7 cellular contexts compared by ENCODE assay signal in the genomic region with DNA sequence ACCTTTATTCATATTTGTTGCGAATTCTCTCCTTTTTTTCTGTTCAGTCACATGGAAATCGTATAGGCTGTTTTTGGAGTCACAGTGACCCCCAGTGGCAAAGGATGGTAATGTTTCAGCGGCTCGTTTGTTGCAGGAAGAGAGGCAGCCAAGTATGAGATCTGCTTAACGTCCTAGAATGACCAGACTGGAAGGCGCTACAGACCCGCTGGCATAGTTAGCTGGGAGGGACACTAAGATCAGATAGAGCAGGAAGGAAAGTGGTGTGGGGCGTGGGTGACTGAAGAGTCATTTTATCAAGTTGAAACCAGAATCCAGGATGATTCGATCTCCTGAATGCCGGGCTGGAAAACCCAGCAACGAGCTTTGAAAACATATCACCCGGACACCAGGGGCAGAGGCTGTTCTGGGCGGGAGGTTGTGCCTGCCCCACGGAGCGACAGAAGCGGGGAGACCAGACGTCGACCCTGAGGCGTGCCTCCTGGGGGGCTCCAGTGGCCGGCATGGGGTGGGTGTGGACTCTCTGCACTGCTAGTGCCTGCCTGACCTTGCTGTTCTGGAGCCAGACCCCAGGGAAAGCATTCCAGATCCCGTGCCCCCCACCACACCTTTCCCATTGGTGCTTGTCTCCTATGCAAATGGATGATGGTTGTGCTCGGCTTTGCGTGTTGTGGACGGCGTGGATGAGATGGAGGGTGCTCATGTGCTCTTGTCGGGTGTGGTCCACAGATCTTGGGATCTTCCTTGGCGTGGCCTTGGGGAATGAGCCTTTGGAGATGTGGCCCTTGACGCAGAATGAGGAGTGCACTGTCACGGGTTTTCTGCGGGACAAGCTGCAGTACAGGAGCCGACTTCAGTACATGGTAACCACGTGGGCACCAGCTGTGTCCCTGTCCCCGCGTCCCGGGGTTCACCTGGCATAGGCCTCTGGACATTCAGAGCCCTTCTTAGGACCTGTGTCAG. TPM values are rescaled to one million over a fixed set of nuclear protein-coding genes. Genes with fewer than 3 reads are reported as not detected.
DNase-seq lines count a peak whose midpoint lies in the region; ATAC-seq, FAIRE-seq and TF ChIP-seq lines count a peak whose summit lies in the region.

No MANE protein-coding gene starts in this region.

- ATAC-seq in SK-N-SH treated with all-trans-retinoic acid at 6 μM for 48 hours (peak; percentile 87), pancreas (peak; percentile 86 to 98 (median 94)), thoracic aorta (ENCODE audit: insufficient number of reproducible peaks, low FRiP score, low read depth) (peak; percentile 84)

- H3K36me3 ChIP-seq in MM.1S (replicated peaks; ENCODE audit: insufficient read depth, low read length) (no peaks in the 10 kb centered on the region), pancreas (no peaks in the 10 kb centered on the region), thoracic aorta (no peaks in the 10 kb centered on the region)

- WGBS in pancreas, 2 donors, result 28 to 32% methylated on average over 35 of the region's 35 CpGs

- H3K27ac ChIP-seq in MM.1S (ENCODE audit: low read length), result no peak overlapping the region
- no peak overlapping the region for H3K27ac ChIP-seq in pancreas
- peak overlapping the region in 1 of 2 donors; percentile 3 for H3K27ac ChIP-seq in thoracic aorta

- no peaks in the 10 kb centered on the region for H4K20me1 ChIP-seq in MM.1S (ENCODE audit: insufficient read depth, low read length)

- no peaks in the 10 kb centered on the region for H3K27me3 ChIP-seq in MM.1S (replicated peaks; ENCODE audit: insufficient read depth, low read length)
- no peaks in the 10 kb centered on the region for H3K27me3 ChIP-seq in pancreas
- no peaks in the 10 kb centered on the region for H3K27me3 ChIP-seq in thoracic aorta (replicated peaks; ENCODE audit: insufficient read depth)

- peak overlapping the region; percentile 76 for H2AFZ ChIP-seq in MM.1S (ENCODE audit: low read length)

- H3F3A ChIP-seq in MM.1S (ENCODE audit: insufficient read depth, low read length), result no peaks in the 10 kb centered on the region

- no peaks in the 10 kb centered on the region for H3K9me2 ChIP-seq in MM.1S (replicated peaks; ENCODE audit: insufficient read depth, low read length)

- no peaks in the 10 kb centered on the region for H3K4me1 ChIP-seq in MM.1S (ENCODE audit: low read length)
- H3K4me1 ChIP-seq in pancreas, result no peaks in the 10 kb centered on the region
- H3K4me1 ChIP-seq in thoracic aorta (ENCODE audit: control insufficient read depth in 1 of 2, low read depth in 2 of 2), result peaks cover 0 to 9% of the 10 kb centered on the region in 2 donors

- H3K9me3 ChIP-seq in MM.1S (replicated peaks; ENCODE audit: insufficient read depth, low read length) (no peaks in the 10 kb centered on the region), pancreas (no peaks in the 10 kb centered on the region), thoracic aorta (no peaks in the 10 kb centered on the region)

- peak overlapping the region; percentile 76 for H3K4me2 ChIP-seq in MM.1S (ENCODE audit: low read depth, low read length)

- H3K9ac ChIP-seq in MM.1S (ENCODE audit: low read length), result peak overlapping the region; percentile 32; the same call in 1 of the 2 replicates

- intact Hi-C loops in pancreas (cut with DNase I), result loop anchor here in 2 of 3 donors (10.0 kb wide), 2 partner anchors 119 to 279 kb away; no protein-coding TSS in a partner anchor

- no peak for TF ChIP-seq POLR2A in GM12891 (IDR thresholded peaks at IDR 0.05; ENCODE audit: low read depth, low read length)

- H3K79me2 ChIP-seq in MM.1S (ENCODE audit: low read length), result no peaks in the 10 kb centered on the region

- TF ChIP-seq CTCF in MM.1S (IDR thresholded peaks at IDR 0.05; ENCODE audit: low read length) (peak; percentile 91), pancreas (IDR thresholded peaks at IDR 0.05) (peak; percentile 80 to 89 (median 86)), thoracic aorta (IDR thresholded peaks at IDR 0.05) (peak; percentile 91)

- H3K4me3 ChIP-seq in MM.1S (ENCODE audit: low read length), result peak overlapping the region; percentile 48
- H3K4me3 ChIP-seq in pancreas, result peak overlapping the region in 1 of 4 donors; percentile 31
- peak overlapping the region; percentile 52 for H3K4me3 ChIP-seq in thoracic aorta

- FAIRE-seq in GM12891 (lab: Jason Lieb, UNC) (peak; percentile 96), pancreas (lab: Jason Lieb, UNC) (peak; percentile 97)

- DNase-seq in GM12891 (ENCODE audit: insufficient read length, low spot score) (peak; percentile 58), MM.1S (peak; percentile 72), glomerular visceral epithelial cell (ENCODE audit: extremely low spot score) (peak; percentile 84), pancreas (peak; percentile 57 to 90 (median 72)), thoracic aorta (ENCODE audit: low spot score) (peak; percentile 50)
- peak; percentile 75 for DNase-seq in activated naive CD4-positive, alpha-beta T cell treated with anti-CD3 and anti-CD28 coated beads, Interleukin-2, amount 50 U/mL, for 16 hours

TF ChIP-seq in GM12891, 5 proteins besides CTCF, POLR2A, EP300 and RAD21:
- no peak for TF ChIP-seq POU2F2 (IDR thresholded peaks at IDR 0.05; ENCODE audit: low read depth, low read length)
- peak; percentile 41 for TF ChIP-seq PAX5 (IDR thresholded peaks at IDR 0.05; ENCODE audit: insufficient read depth, low read length, severe bottlenecking)
- TF ChIP-seq POLR2AphosphoS5 (IDR thresholded peaks at IDR 0.05; ENCODE audit: low read depth, low read length), result no peak
- TF ChIP-seq TAF1 (IDR thresholded peaks at IDR 0.05; ENCODE audit: low read depth, low read length), result no peak
- no peak for TF ChIP-seq SPI1 (IDR thresholded peaks at IDR 0.05; ENCODE audit: low read depth, low read length)

TF ChIP-seq in SK-N-SH treated with all-trans-retinoic acid at 6 μM for 48 hours, 23 proteins besides CTCF, POLR2A, EP300 and RAD21:
- TF ChIP-seq GLIS3 (CRISPR knock-in tag; IDR thresholded peaks at IDR 0.05), result no peak
- no peak for TF ChIP-seq PPARA (CRISPR knock-in tag; IDR thresholded peaks at IDR 0.05; ENCODE audit: borderline replicate concordance)
- no peak for TF ChIP-seq BACH2 (CRISPR knock-in tag; IDR thresholded peaks at IDR 0.05; ENCODE audit: borderline replicate concordance)
- no peak for TF ChIP-seq ZNF565 (CRISPR knock-in tag; conservative IDR thresholded peaks at IDR 0.05; ENCODE audit: low read depth)
- TF ChIP-seq ZC3H10 (CRISPR knock-in tag; IDR thresholded peaks at IDR 0.05), result no peak
- TF ChIP-seq CSDC2 (CRISPR knock-in tag; IDR thresholded peaks at IDR 0.05), result no peak
- no peak for TF ChIP-seq RARB (CRISPR knock-in tag; IDR thresholded peaks at IDR 0.05)
- no peak for TF ChIP-seq TOX (CRISPR knock-in tag; IDR thresholded peaks at IDR 0.05; ENCODE audit: borderline replicate concordance)
- no peak for TF ChIP-seq ISL1 (CRISPR knock-in tag; IDR thresholded peaks at IDR 0.05)
- TF ChIP-seq ESRRG (CRISPR knock-in tag; IDR thresholded peaks at IDR 0.05), result no peak

RNA-seq across cellular contexts. Expression of gene IL34, which starts 7.7 kb away (rescaled TPM):
- 0.18 TPM for polyA plus RNA-seq in GM12891 (2012; ENCODE audit: low read depth, missing spikeins)
- total RNA-seq in pancreas (1 to 10 TPM in 4 of 6 donors, under 1 TPM in 2; 0.51 to 3.9 (median 1.2) TPM), thoracic aorta (10 to 100 TPM; 11.9 to 55.6 TPM)
- 1 to 10 TPM; 2.6 to 2.7 TPM for polyA plus RNA-seq in pancreas

RNA-seq across cellular contexts. Expression of gene MTSS2, which starts 31.8 kb away (rescaled TPM):
- polyA plus RNA-seq in GM12891 (2012; ENCODE audit: low read depth, missing spikeins), result 0.21 TPM
- total RNA-seq in pancreas (10 to 100 TPM in 2 of 6 donors, 1 to 10 TPM in 4; 5.0 to 17.3 (median 8.5) TPM), thoracic aorta (10 to 100 TPM; 57.3 to 58.5 TPM)
- 10 to 100 TPM; 34.3 to 39.1 TPM for polyA plus RNA-seq in pancreas
